1 cellular context compared by ENCODE assay signal in genomic region chr16:69606985-69607384, GRCh38.
TF ChIP-seq lines count a peak whose summit lies in the region.

No MANE protein-coding gene starts in this region.

TF ChIP-seq in GM12878, 131 proteins besides CTCF, POLR2A, EP300 and RAD21:
- TF ChIP-seq EZH2 (IDR thresholded peaks at IDR 0.05; ENCODE audit: borderline replicate concordance, control insufficient read depth, low read depth, low read length) (no peak), ESRRA (IDR thresholded peaks at IDR 0.05; ENCODE audit: low read length) (no peak), STAT3 (IDR thresholded peaks at IDR 0.05; ENCODE audit: low read depth, low read length) (no peak), NR2C2 (IDR thresholded peaks at IDR 0.05; ENCODE audit: borderline replicate concordance, control insufficient read depth, insufficient read length, low read depth) (no peak), TCF7 (IDR thresholded peaks at IDR 0.05; ENCODE audit: borderline replicate concordance) (no peak), LARP7 (IDR thresholded peaks at IDR 0.05) (no peak), ZNF24 (IDR thresholded peaks at IDR 0.05) (no peak), TCF3 (IDR thresholded peaks at IDR 0.05; ENCODE audit: borderline replicate concordance, insufficient read depth, low read depth, low read length) (no peak), SMC3 (IDR thresholded peaks at IDR 0.05; ENCODE audit: borderline replicate concordance, low read length) (no peak), CBX3 (IDR thresholded peaks at IDR 0.05; ENCODE audit: borderline replicate concordance, low read depth) (no peak)
- TF ChIP-seq, protein P1, sequence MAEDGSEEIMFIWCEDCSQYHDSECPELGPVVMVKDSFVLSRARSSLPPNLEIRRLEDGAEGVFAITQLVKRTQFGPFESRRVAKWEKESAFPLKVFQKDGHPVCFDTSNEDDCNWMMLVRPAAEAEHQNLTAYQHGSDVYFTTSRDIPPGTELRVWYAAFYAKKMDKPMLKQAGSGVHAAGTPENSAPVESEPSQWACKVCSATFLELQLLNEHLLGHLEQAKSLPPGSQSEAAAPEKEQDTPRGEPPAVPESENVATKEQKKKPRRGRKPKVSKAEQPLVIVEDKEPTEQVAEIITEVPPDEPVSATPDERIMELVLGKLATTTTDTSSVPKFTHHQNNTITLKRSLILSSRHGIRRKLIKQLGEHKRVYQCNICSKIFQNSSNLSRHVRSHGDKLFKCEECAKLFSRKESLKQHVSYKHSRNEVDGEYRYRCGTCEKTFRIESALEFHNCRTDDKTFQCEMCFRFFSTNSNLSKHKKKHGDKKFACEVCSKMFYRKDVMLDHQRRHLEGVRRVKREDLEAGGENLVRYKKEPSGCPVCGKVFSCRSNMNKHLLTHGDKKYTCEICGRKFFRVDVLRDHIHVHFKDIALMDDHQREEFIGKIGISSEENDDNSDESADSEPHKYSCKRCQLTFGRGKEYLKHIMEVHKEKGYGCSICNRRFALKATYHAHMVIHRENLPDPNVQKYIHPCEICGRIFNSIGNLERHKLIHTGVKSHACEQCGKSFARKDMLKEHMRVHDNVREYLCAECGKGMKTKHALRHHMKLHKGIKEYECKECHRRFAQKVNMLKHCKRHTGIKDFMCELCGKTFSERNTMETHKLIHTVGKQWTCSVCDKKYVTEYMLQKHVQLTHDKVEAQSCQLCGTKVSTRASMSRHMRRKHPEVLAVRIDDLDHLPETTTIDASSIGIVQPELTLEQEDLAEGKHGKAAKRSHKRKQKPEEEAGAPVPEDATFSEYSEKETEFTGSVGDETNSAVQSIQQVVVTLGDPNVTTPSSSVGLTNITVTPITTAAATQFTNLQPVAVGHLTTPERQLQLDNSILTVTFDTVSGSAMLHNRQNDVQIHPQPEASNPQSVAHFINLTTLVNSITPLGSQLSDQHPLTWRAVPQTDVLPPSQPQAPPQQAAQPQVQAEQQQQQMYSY (CRISPR knock-in tag; IDR thresholded peaks at IDR 0.05) = no peak
- TF ChIP-seq, protein P2, sequence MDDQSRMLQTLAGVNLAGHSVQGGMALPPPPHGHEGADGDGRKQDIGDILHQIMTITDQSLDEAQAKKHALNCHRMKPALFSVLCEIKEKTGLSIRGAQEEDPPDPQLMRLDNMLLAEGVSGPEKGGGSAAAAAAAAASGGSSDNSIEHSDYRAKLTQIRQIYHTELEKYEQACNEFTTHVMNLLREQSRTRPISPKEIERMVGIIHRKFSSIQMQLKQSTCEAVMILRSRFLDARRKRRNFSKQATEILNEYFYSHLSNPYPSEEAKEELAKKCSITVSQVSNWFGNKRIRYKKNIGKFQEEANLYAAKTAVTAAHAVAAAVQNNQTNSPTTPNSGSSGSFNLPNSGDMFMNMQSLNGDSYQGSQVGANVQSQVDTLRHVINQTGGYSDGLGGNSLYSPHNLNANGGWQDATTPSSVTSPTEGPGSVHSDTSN (IDR thresholded peaks at IDR 0.05; ENCODE audit: insufficient replicate concordance, low read depth, low read length) = no peak
